ENCODE assay signal across 2 cellular contexts in genomic region chr6:24932832-24933231, GRCh38.
TF ChIP-seq lines count a peak whose summit lies in the region.

No MANE protein-coding gene starts in this region.

TF ChIP-seq in SK-N-SH, 30 proteins besides CTCF, POLR2A, EP300 and RAD21 (continued from another document):
- TF ChIP-seq FOSL2 (IDR thresholded peaks at IDR 0.05; ENCODE audit: borderline replicate concordance, low read depth) (no peak), RFX5 (IDR thresholded peaks at IDR 0.05; ENCODE audit: low read length) (no peak), ELF1 (IDR thresholded peaks at IDR 0.05) (no peak), CHD2 (IDR thresholded peaks at IDR 0.05; ENCODE audit: low read length, partially characterized antibody) (no peak), IRF3 (IDR thresholded peaks at IDR 0.05; ENCODE audit: low read depth, low read length) (no peak), NRF1 (IDR thresholded peaks at IDR 0.05; ENCODE audit: low read depth, low read length) (no peak), POLR2AphosphoS5 (IDR thresholded peaks at IDR 0.05; ENCODE audit: low read depth, low read length) (no peak), TEAD4 (IDR thresholded peaks at IDR 0.05; ENCODE audit: borderline replicate concordance, insufficient read depth) (no peak), FOXM1 (IDR thresholded peaks at IDR 0.05; ENCODE audit: low read depth) (no peak), RCOR1 (IDR thresholded peaks at IDR 0.05; ENCODE audit: low read length) (no peak), TAF1 (IDR thresholded peaks at IDR 0.05; ENCODE audit: borderline replicate concordance, low read depth, low read length) (no peak), TCF12 (IDR thresholded peaks at IDR 0.05) (no peak), FOXJ3 (CRISPR knock-in tag; IDR thresholded peaks at IDR 0.05) (no peak), NFIC (IDR thresholded peaks at IDR 0.05; ENCODE audit: borderline replicate concordance) (no peak)
- TF ChIP-seq, protein P1, sequence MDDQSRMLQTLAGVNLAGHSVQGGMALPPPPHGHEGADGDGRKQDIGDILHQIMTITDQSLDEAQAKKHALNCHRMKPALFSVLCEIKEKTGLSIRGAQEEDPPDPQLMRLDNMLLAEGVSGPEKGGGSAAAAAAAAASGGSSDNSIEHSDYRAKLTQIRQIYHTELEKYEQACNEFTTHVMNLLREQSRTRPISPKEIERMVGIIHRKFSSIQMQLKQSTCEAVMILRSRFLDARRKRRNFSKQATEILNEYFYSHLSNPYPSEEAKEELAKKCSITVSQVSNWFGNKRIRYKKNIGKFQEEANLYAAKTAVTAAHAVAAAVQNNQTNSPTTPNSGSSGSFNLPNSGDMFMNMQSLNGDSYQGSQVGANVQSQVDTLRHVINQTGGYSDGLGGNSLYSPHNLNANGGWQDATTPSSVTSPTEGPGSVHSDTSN (IDR thresholded peaks at IDR 0.05): no peak
- TF ChIP-seq, protein P2, sequence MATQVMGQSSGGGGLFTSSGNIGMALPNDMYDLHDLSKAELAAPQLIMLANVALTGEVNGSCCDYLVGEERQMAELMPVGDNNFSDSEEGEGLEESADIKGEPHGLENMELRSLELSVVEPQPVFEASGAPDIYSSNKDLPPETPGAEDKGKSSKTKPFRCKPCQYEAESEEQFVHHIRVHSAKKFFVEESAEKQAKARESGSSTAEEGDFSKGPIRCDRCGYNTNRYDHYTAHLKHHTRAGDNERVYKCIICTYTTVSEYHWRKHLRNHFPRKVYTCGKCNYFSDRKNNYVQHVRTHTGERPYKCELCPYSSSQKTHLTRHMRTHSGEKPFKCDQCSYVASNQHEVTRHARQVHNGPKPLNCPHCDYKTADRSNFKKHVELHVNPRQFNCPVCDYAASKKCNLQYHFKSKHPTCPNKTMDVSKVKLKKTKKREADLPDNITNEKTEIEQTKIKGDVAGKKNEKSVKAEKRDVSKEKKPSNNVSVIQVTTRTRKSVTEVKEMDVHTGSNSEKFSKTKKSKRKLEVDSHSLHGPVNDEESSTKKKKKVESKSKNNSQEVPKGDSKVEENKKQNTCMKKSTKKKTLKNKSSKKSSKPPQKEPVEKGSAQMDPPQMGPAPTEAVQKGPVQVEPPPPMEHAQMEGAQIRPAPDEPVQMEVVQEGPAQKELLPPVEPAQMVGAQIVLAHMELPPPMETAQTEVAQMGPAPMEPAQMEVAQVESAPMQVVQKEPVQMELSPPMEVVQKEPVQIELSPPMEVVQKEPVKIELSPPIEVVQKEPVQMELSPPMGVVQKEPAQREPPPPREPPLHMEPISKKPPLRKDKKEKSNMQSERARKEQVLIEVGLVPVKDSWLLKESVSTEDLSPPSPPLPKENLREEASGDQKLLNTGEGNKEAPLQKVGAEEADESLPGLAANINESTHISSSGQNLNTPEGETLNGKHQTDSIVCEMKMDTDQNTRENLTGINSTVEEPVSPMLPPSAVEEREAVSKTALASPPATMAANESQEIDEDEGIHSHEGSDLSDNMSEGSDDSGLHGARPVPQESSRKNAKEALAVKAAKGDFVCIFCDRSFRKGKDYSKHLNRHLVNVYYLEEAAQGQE (IDR thresholded peaks at IDR 0.05; ENCODE audit: low read depth, low read length): no peak

TF ChIP-seq in SK-N-SH treated with all-trans-retinoic acid at 6 μM for 48 hours, 23 proteins besides CTCF, POLR2A, EP300 and RAD21:
- no peak for TF ChIP-seq GLIS3 (CRISPR knock-in tag; IDR thresholded peaks at IDR 0.05)
- TF ChIP-seq, protein P3, sequence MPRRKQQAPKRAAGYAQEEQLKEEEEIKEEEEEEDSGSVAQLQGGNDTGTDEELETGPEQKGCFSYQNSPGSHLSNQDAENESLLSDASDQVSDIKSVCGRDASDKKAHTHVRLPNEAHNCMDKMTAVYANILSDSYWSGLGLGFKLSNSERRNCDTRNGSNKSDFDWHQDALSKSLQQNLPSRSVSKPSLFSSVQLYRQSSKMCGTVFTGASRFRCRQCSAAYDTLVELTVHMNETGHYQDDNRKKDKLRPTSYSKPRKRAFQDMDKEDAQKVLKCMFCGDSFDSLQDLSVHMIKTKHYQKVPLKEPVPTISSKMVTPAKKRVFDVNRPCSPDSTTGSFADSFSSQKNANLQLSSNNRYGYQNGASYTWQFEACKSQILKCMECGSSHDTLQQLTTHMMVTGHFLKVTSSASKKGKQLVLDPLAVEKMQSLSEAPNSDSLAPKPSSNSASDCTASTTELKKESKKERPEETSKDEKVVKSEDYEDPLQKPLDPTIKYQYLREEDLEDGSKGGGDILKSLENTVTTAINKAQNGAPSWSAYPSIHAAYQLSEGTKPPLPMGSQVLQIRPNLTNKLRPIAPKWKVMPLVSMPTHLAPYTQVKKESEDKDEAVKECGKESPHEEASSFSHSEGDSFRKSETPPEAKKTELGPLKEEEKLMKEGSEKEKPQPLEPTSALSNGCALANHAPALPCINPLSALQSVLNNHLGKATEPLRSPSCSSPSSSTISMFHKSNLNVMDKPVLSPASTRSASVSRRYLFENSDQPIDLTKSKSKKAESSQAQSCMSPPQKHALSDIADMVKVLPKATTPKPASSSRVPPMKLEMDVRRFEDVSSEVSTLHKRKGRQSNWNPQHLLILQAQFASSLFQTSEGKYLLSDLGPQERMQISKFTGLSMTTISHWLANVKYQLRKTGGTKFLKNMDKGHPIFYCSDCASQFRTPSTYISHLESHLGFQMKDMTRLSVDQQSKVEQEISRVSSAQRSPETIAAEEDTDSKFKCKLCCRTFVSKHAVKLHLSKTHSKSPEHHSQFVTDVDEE (CRISPR knock-in tag; IDR thresholded peaks at IDR 0.05): no peak
- TF ChIP-seq ZFP3 (CRISPR knock-in tag; IDR thresholded peaks at IDR 0.05): no peak
- no peak for TF ChIP-seq CSDC2 (CRISPR knock-in tag; IDR thresholded peaks at IDR 0.05)
- TF ChIP-seq, protein P4, sequence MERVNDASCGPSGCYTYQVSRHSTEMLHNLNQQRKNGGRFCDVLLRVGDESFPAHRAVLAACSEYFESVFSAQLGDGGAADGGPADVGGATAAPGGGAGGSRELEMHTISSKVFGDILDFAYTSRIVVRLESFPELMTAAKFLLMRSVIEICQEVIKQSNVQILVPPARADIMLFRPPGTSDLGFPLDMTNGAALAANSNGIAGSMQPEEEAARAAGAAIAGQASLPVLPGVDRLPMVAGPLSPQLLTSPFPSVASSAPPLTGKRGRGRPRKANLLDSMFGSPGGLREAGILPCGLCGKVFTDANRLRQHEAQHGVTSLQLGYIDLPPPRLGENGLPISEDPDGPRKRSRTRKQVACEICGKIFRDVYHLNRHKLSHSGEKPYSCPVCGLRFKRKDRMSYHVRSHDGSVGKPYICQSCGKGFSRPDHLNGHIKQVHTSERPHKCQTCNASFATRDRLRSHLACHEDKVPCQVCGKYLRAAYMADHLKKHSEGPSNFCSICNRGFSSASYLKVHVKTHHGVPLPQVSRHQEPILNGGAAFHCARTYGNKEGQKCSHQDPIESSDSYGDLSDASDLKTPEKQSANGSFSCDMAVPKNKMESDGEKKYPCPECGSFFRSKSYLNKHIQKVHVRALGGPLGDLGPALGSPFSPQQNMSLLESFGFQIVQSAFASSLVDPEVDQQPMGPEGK (CRISPR knock-in tag; IDR thresholded peaks at IDR 0.05; ENCODE audit: borderline replicate concordance): no peak
- TF ChIP-seq TOX (CRISPR knock-in tag; IDR thresholded peaks at IDR 0.05; ENCODE audit: borderline replicate concordance): no peak
- no peak for TF ChIP-seq PPARA (CRISPR knock-in tag; IDR thresholded peaks at IDR 0.05; ENCODE audit: borderline replicate concordance)
- TF ChIP-seq ZC3H10 (CRISPR knock-in tag; IDR thresholded peaks at IDR 0.05): no peak
- no peak for TF ChIP-seq ESRRG (CRISPR knock-in tag; IDR thresholded peaks at IDR 0.05)
- no peak for TF ChIP-seq ZNF565 (CRISPR knock-in tag; conservative IDR thresholded peaks at IDR 0.05; ENCODE audit: low read depth)
- no peak for TF ChIP-seq ARNTL (CRISPR knock-in tag; IDR thresholded peaks at IDR 0.05; ENCODE audit: borderline replicate concordance, low read depth)
- TF ChIP-seq CREB5 (CRISPR knock-in tag; IDR thresholded peaks at IDR 0.05; ENCODE audit: low read depth): no peak
- no peak for TF ChIP-seq TCF4 (CRISPR knock-in tag; IDR thresholded peaks at IDR 0.05; ENCODE audit: borderline replicate concordance)
- TF ChIP-seq RARB (CRISPR knock-in tag; IDR thresholded peaks at IDR 0.05): no peak
- TF ChIP-seq OSR1 (CRISPR knock-in tag; IDR thresholded peaks at IDR 0.05): no peak
